ENCODE assay signal across 10 cellular contexts in genomic region chr1:86389315-86389714, GRCh38. TPM values are rescaled to one million over a fixed set of nuclear protein-coding genes. Genes with fewer than 3 reads are reported as not detected.
DNase-seq lines count a peak whose midpoint lies in the region; ATAC-seq and TF ChIP-seq lines count a peak whose summit lies in the region.
"Had no signal": no experiment of that assay in that cellular context is flagged by ENCODE, and none has a peak within 500 bp of the region (broad histone marks: within the 10 kb centered on the region; RNA-seq: fewer than 3 reads in every experiment).

No MANE protein-coding gene starts in this region.

- no peaks in the 10 kb centered on the region for H4K20me1 ChIP-seq in Loucy (ENCODE audit: insufficient read depth, low read length, poor library complexity, severe bottlenecking)

- H3K9me3 Mint-ChIP-seq in natural killer cell, result no peaks in the 10 kb centered on the region

- H3K4me2 ChIP-seq in Loucy (ENCODE audit: low read depth, low read length, poor library complexity, severe bottlenecking), result peak overlapping the region; percentile 49

- ATAC-seq in GM19043 (IDR thresholded peaks at IDR 0.05; ENCODE audit: low read depth, unreplicated experiment) (peak; percentile 85), HG02610 (IDR thresholded peaks at IDR 0.05; ENCODE audit: unreplicated experiment) (peak; percentile 79), natural killer cell (peak; percentile 64 to 80 (median 71))

- peaks cover 25% of the 10 kb centered on the region for H3K79me2 ChIP-seq in Loucy (ENCODE audit: insufficient read depth, low read length)

- H3K27me3 Mint-ChIP-seq in natural killer cell (ENCODE audit: low read depth in 2 of 2), result no peaks in the 10 kb centered on the region

- H3K4me3 Mint-ChIP-seq in natural killer cell, result peak overlapping the region; percentile 73

- intact Hi-C loops in natural killer cell (cut with micrococcal nuclease), result no loop called here

- H3K4me3 ChIP-seq in Loucy (ENCODE audit: low read length, poor library complexity, severe bottlenecking), result peak overlapping the region; percentile 46

- H3K9me2 ChIP-seq in Loucy (replicated peaks; ENCODE audit: low read depth, low read length), result no peaks in the 10 kb centered on the region

- no peak overlapping the region for H2AFZ ChIP-seq in Loucy (ENCODE audit: low read length)

- H3K9ac ChIP-seq in Loucy (ENCODE audit: low read depth, low read length, poor library complexity, severe bottlenecking), result peak overlapping the region; percentile 36

- TF ChIP-seq CTCF in Loucy (conservative IDR thresholded peaks at IDR 0.05; ENCODE audit: low read length) (no peak), natural killer cell (IDR thresholded peaks at IDR 0.05) (no peak)

- H3F3A ChIP-seq in Loucy (ENCODE audit: low read depth), result no peaks in the 10 kb centered on the region

- no peaks in the 10 kb centered on the region for H3K36me3 ChIP-seq in Loucy (ENCODE audit: insufficient read depth, low read length)

- H3K27me3 ChIP-seq in Loucy (ENCODE audit: insufficient read depth, low read length, poor library complexity, severe bottlenecking), result no peaks in the 10 kb centered on the region

- no peaks in the 10 kb centered on the region for H3K36me3 Mint-ChIP-seq in natural killer cell

- H3K27ac Mint-ChIP-seq in natural killer cell, result peak overlapping the region; percentile 85 to 89

- DNase-seq in natural killer cell, result no peak
- DNase-seq in OCI-M2 (lab: John Stamatoyannopoulos, UW; ENCODE audit: unreplicated experiment), result no peak
- no peak for DNase-seq in A172 (ENCODE audit: low spot score)
- no peak for DNase-seq in OCI-M1 (lab: John Stamatoyannopoulos, UW)
- no peak for DNase-seq in stimulated activated CD4-positive, alpha-beta T cell treated with anti-CD3 and anti-CD28 coated beads, Interleukin-1b, Interleukin-23, amount 100 ng/mL, for 48 hours
- DNase-seq: NCI-H1105 treated with DMSO at 0.1 percent for 48 hours had no signal

- peaks cover 24% of the 10 kb centered on the region for H3K4me1 ChIP-seq in Loucy (ENCODE audit: insufficient read depth, low read length, poor library complexity, severe bottlenecking)

- no peaks in the 10 kb centered on the region for H3K9me3 ChIP-seq in Loucy (ENCODE audit: insufficient read depth, low read depth, low read length)

- H3K4me1 Mint-ChIP-seq in natural killer cell, result peaks cover 34 to 36% of the 10 kb centered on the region in 2 donors

RNA-seq across cellular contexts. Expression of gene ODF2L, which starts 6.8 kb away (rescaled TPM):
- total RNA-seq in natural killer cell, result 100 to 1,000 TPM in 1 of 3 donors, 10 to 100 TPM in 2; 79.7 to 102 (median 82.0) TPM
- total RNA-seq in A172 (2014; rRNA removed; shearing (Covaris generic)), result 17.1 and 19.6 TPM in 2 replicates

RNA-seq across cellular contexts. Expression of gene CLCA2, which starts 34.7 kb away (rescaled TPM):
- not detected for total RNA-seq in natural killer cell
- 0.22 and 0.24 TPM in 2 replicates for total RNA-seq in A172 (2014; rRNA removed; shearing (Covaris generic))
- total RNA-seq: mononuclear cell had no signal
